ENCODE assay signal across 8 cellular contexts in the genomic region with DNA sequence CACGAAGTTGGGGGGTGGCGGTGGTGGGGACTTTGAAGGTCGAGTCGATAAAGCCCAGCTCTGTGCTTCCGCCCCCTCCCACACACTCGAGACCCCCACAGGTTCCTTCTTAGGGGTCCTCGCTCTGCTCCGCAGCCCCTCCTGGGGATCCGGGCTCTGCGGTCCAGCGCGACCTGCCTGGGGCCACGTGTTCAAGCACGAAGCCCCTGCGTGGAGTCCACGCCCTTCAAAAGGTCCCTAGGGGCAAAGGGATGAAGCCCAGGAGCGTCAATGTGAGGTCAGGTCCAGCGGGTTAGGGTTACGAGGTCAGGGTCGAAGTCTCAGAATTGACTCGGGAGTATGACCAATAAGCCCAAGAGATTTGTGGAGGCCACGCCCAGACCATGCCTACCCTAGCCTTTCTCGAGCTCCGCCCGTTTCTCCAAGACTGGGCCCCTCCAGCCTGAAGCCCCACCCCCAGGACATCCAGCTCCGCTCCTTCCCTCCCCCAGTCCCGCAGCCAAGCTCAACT. TPM values are rescaled to one million over a fixed set of nuclear protein-coding genes. Genes with fewer than 3 reads are reported as not detected.
DNase-seq lines count a peak whose midpoint lies in the region; ATAC-seq and TF ChIP-seq lines count a peak whose summit lies in the region.

No MANE protein-coding gene starts in this region.

- H3K9me3 Mint-ChIP-seq in WTC11 (no peaks in the 10 kb centered on the region), nephron (no peaks in the 10 kb centered on the region)

- 4% methylated on average over 9 of the region's 27 CpGs for whole genome bisulfite sequencing in esophagus muscularis mucosa

- POLR2A ChIA-PET in WTC11 (lab: Charles Lee), result interaction anchor here (0.8 to 2.5 kb wide), 14 partner anchors 9 to 307 kb away, joined by 3 to 16 read pairs (median 4); a partner anchor contains a TSS

- peak; percentile 52 for DNase-seq in CD1c-positive myeloid dendritic cell (ENCODE audit: extremely low spot score)
- DNase-seq in HFF-Myc (ENCODE audit: extremely low read depth, low read depth), result no peak
- DNase-seq in WTC11 (ENCODE audit: low spot score), result peak; percentile 94
- DNase-seq in esophagus muscularis mucosa (ENCODE audit: extremely low spot score), result no peak
- no peak for DNase-seq in NCI-H1436 treated with DMSO at 0.1 percent for 48 hours (lab: John Stamatoyannopoulos, UW)
- DNase-seq in GM19240 (ENCODE audit: insufficient read length, low spot score), result no peak

- ATAC-seq in WTC11, result peak; percentile 74
- no peak for ATAC-seq in GM19023 (IDR thresholded peaks at IDR 0.05; ENCODE audit: unreplicated experiment)

- no peak for TF ChIP-seq EP300 in esophagus muscularis mucosa (IDR thresholded peaks at IDR 0.05)

- H3K36me3 ChIP-seq in esophagus muscularis mucosa, result peaks cover 5 to 20% (median 16%) of the 10 kb centered on the region in 4 donors

- H3K4me3 ChIP-seq in HFF-Myc (replicated peaks; ENCODE audit: low read depth, low read length) (peak overlapping the region; percentile 30), esophagus muscularis mucosa (peak overlapping the region; percentile 58 to 73 (median 62))

- no peak for TF ChIP-seq POLR2A in esophagus muscularis mucosa (IDR thresholded peaks at IDR 0.05; ENCODE audit: low read depth)

- H3K27me3 Mint-ChIP-seq in WTC11 (ENCODE audit: low read depth), result peaks cover 69% of the 10 kb centered on the region
- peaks cover 67% of the 10 kb centered on the region for H3K27me3 Mint-ChIP-seq in nephron (ENCODE audit: low read depth)

- peaks cover 3 to 95% (median 50%) of the 10 kb centered on the region in 4 donors for H3K27me3 ChIP-seq in esophagus muscularis mucosa

- peaks cover 41 to 55% (median 50%) of the 10 kb centered on the region in 4 donors for H3K4me1 ChIP-seq in esophagus muscularis mucosa

- peak overlapping the region; percentile 45; the same call in 1 of the 2 replicates for H3K27ac Mint-ChIP-seq in WTC11
- H3K27ac Mint-ChIP-seq in nephron, result peak overlapping the region; percentile 62 to 96 (median 92)

- TF ChIP-seq CTCF in HFF-Myc (IDR thresholded peaks at IDR 0.05; ENCODE audit: low read depth, low read length, missing control alignments) (no peak), WTC11 (IDR thresholded peaks at IDR 0.05) (no peak), esophagus muscularis mucosa (IDR thresholded peaks at IDR 0.05) (no peak), nephron (IDR thresholded peaks at IDR 0.05; ENCODE audit: unreplicated experiment in 3 of 3) (no peak)

- H3K4me1 Mint-ChIP-seq in WTC11, result peaks cover 33% of the 10 kb centered on the region
- H3K4me1 Mint-ChIP-seq in nephron, result peaks cover 48% of the 10 kb centered on the region

- H3K9me3 ChIP-seq in esophagus muscularis mucosa, result no peaks in the 10 kb centered on the region

- intact Hi-C loops in esophagus muscularis mucosa (cut with DNase I), result loop anchor here (5.0 kb wide), 1 partner anchor 128 kb away; no protein-coding TSS in a partner anchor

- no peak overlapping the region for H3K27ac ChIP-seq in esophagus muscularis mucosa (replicated peaks in 1 of 4)

- peak overlapping the region; percentile 87 for H3K4me3 Mint-ChIP-seq in WTC11
- H3K4me3 Mint-ChIP-seq in nephron, result peak overlapping the region; percentile 89 to 94 (median 91)

- CTCF ChIA-PET in WTC11 (lab: Charles Lee), result interaction anchor here (0.7 to 7.2 kb wide), 21 partner anchors 8 to 282 kb away, joined by 3 to 135 read pairs (median 5); a partner anchor contains a TSS

- H3K36me3 Mint-ChIP-seq in WTC11 (no peaks in the 10 kb centered on the region), nephron (ENCODE audit: low read depth) (no peaks in the 10 kb centered on the region)

TF ChIP-seq in WTC11, 78 proteins besides CTCF, POLR2A, EP300 and RAD21:
- TF ChIP-seq, protein P1, sequence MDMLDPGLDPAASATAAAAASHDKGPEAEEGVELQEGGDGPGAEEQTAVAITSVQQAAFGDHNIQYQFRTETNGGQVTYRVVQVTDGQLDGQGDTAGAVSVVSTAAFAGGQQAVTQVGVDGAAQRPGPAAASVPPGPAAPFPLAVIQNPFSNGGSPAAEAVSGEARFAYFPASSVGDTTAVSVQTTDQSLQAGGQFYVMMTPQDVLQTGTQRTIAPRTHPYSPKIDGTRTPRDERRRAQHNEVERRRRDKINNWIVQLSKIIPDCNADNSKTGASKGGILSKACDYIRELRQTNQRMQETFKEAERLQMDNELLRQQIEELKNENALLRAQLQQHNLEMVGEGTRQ (CRISPR knock-in tag; IDR thresholded peaks at IDR 0.05), result peak; percentile 49
- no peak for TF ChIP-seq HMGA2 (CRISPR knock-in tag; IDR thresholded peaks at IDR 0.05)
- 0 out of 2 replicates have a peak, but pooled peaks have one; percentile 48 for TF ChIP-seq MYBL2 (CRISPR knock-in tag; IDR thresholded peaks at IDR 0.05)
- peak; percentile 52; the same call in 1 of the 2 replicates for TF ChIP-seq FOXK1 (CRISPR knock-in tag; IDR thresholded peaks at IDR 0.05)
- TF ChIP-seq SP1 (CRISPR knock-in tag; conservative IDR thresholded peaks at IDR 0.05), result peak; percentile 16; the same call in 1 of the 2 replicates
- TF ChIP-seq, protein P2, sequence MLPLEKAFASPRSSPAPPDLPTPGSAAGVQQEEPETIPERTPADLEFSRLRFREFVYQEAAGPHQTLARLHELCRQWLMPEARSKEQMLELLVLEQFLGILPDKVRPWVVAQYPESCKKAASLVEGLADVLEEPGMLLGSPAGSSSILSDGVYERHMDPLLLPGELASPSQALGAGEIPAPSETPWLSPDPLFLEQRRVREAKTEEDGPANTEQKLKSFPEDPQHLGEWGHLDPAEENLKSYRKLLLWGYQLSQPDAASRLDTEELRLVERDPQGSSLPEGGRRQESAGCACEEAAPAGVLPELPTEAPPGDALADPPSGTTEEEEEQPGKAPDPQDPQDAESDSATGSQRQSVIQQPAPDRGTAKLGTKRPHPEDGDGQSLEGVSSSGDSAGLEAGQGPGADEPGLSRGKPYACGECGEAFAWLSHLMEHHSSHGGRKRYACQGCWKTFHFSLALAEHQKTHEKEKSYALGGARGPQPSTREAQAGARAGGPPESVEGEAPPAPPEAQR (CRISPR knock-in tag; IDR thresholded peaks at IDR 0.05), result no peak
- TF ChIP-seq, protein P3, sequence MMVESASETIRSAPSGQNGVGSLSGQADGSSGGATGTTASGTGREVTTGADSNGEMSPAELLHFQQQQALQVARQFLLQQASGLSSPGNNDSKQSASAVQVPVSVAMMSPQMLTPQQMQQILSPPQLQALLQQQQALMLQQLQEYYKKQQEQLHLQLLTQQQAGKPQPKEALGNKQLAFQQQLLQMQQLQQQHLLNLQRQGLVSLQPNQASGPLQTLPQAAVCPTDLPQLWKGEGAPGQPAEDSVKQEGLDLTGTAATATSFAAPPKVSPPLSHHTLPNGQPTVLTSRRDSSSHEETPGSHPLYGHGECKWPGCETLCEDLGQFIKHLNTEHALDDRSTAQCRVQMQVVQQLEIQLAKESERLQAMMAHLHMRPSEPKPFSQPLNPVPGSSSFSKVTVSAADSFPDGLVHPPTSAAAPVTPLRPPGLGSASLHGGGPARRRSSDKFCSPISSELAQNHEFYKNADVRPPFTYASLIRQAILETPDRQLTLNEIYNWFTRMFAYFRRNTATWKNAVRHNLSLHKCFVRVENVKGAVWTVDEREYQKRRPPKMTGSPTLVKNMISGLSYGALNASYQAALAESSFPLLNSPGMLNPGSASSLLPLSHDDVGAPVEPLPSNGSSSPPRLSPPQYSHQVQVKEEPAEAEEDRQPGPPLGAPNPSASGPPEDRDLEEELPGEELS (CRISPR knock-in tag; IDR thresholded peaks at IDR 0.05), result 0 out of 2 replicates have a peak, but pooled peaks have one; percentile 60
- no peak for TF ChIP-seq NFE2L1 (CRISPR knock-in tag; IDR thresholded peaks at IDR 0.05)
- 0 out of 2 replicates have a peak, but pooled peaks have one; percentile 49 for TF ChIP-seq TEAD1 (CRISPR knock-in tag; IDR thresholded peaks at IDR 0.05)
- peak; percentile 61; the same call in 1 of the 2 replicates for TF ChIP-seq ETV6 (CRISPR knock-in tag; IDR thresholded peaks at IDR 0.05)
- TF ChIP-seq, protein P4, sequence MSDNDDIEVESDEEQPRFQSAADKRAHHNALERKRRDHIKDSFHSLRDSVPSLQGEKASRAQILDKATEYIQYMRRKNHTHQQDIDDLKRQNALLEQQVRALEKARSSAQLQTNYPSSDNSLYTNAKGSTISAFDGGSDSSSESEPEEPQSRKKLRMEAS (CRISPR knock-in tag; IDR thresholded peaks at IDR 0.05), result peak; percentile 80; the same call in 1 of the 2 replicates
- TF ChIP-seq ZNF263 (CRISPR knock-in tag; IDR thresholded peaks at IDR 0.05; ENCODE audit: low read depth), result no peak
- no peak; the same call in 1 of the 2 replicates for TF ChIP-seq ESRRA (CRISPR knock-in tag; IDR thresholded peaks at IDR 0.05; ENCODE audit: borderline replicate concordance)

RNA-seq across cellular contexts. Expression of a gene that starts 0.8 kb away (rescaled TPM):
- total RNA-seq in WTC11 (2021), result 5.4 to 6.7 TPM (median 6.2 TPM) in 3 replicates
- under 1 TPM in 3 of 4 donors, not detected in 1; 0.39 to 0.63 (median 0.50) TPM for total RNA-seq in esophagus muscularis mucosa

RNA-seq across cellular contexts. Expression of a gene that starts 12.8 kb away (rescaled TPM):
- total RNA-seq in WTC11 (2021) (24.6 to 30.6 TPM (median 26.3 TPM) in 3 replicates), esophagus muscularis mucosa (10 to 100 TPM; 44.1 to 64.4 (median 54.6) TPM)

RNA-seq across cellular contexts. Expression of a gene that starts 27.2 kb away (rescaled TPM):
- 6.9 to 8.8 TPM (median 8.1 TPM) in 3 replicates for total RNA-seq in WTC11 (2021)
- total RNA-seq in esophagus muscularis mucosa, result not detected

RNA-seq across cellular contexts. Expression of a gene that starts 51.5 kb away (rescaled TPM):
- total RNA-seq in WTC11 (2021), result 5.7 to 6.9 TPM (median 6.6 TPM) in 3 replicates
- 1 to 10 TPM in 2 of 4 donors, under 1 TPM in 1, not detected in 1; 0.33 to 1.6 (median 1.2) TPM for total RNA-seq in esophagus muscularis mucosa

Comparison
In these comparisons a context has a peak if more than half of its experiments do, and no peak if none do; other contexts are left out.
1. DNase-seq: peak in CD1c-positive myeloid dendritic cell (single experiment) and WTC11 (single experiment); none in HFF-Myc (single experiment), esophagus muscularis mucosa (single experiment), NCI-H1436 treated with DMSO at 0.1 percent for 48 hours (single experiment) and GM19240 (single experiment).